20 cellular contexts compared by ENCODE assay signal in genomic region chr12:126389215-126389841, GRCh38.
A peak's percentile ranks its signal among the peaks of the same experiment; 100 is the strongest.
DNase-seq lines count a peak whose midpoint lies in the region; ATAC-seq and TF ChIP-seq lines count a peak whose summit lies in the region.
"Had no signal": no experiment of that assay in that cellular context is flagged by ENCODE, and none has a peak within 500 bp of the region (broad histone marks: within the 10 kb centered on the region; RNA-seq: fewer than 3 reads in every experiment).

No MANE protein-coding gene starts in this region.

- no peak for ATAC-seq in GM21447 (IDR thresholded peaks at IDR 0.05; ENCODE audit: unreplicated experiment)
- ATAC-seq in GM21528 (IDR thresholded peaks at IDR 0.05; ENCODE audit: low FRiP score, unreplicated experiment), result no peak
- ATAC-seq: activated T-helper 17 cell treated with anti-CD3 and anti-CD28 coated beads, Interleukin-2, amount 50 U/mL, for 72 hours; PC-3; stimulated activated effector memory CD8-positive, alpha-beta T cell treated with anti-CD3 and anti-CD28 coated beads, Interleukin-12 subunit alpha, Interleukin-12 subunit beta, amount 100 ng/mL, for 72 hours had no signal

- peak; percentile 84 for DNase-seq in AG10803 (ENCODE audit: low read depth)
- peak; percentile 21 for DNase-seq in M059J (ENCODE audit: low read depth)
- peak; percentile 75 for DNase-seq in astrocyte of the spinal cord (ENCODE audit: low read depth, low spot score)
- DNase-seq in nephron progenitor cell, result no peak
- DNase-seq in anterior cingulate cortex (lab: John Stamatoyannopoulos, UW), result no peak
- no peak for DNase-seq in cerebellar nuclear complex (lab: John Stamatoyannopoulos, UW)
- DNase-seq: activated CD4-positive, alpha-beta memory T cell treated with anti-CD3 and anti-CD28 coated beads for 36 hours; aorta; CD4-positive, alpha-beta T cell; H9; head of caudate nucleus; Karpas-422; NCI-H2227 treated with DMSO at 0.1 percent for 48 hours; PC-3; stimulated activated CD4-positive, alpha-beta T cell treated with anti-CD3 and anti-CD28 coated beads, Interleukin-4, amount 100 ng/mL, for 1 hour; uterus had no signal

- no peak for TF ChIP-seq CTCF in AG10803 (conservative IDR thresholded peaks at IDR 0.05; ENCODE audit: low read length)
- TF ChIP-seq CTCF in astrocyte of the spinal cord (IDR thresholded peaks at IDR 0.05; ENCODE audit: low read depth, low read length), result no peak
- TF ChIP-seq CTCF in nephron progenitor cell (IDR thresholded peaks at IDR 0.05), result no peak

- peaks cover 11% of the 10 kb centered on the region for H3K4me1 Mint-ChIP-seq in nephron progenitor cell
- H3K4me1 Mint-ChIP-seq: activated T-helper 17 cell treated with anti-CD3 and anti-CD28 coated beads, Interleukin-2, amount 50 U/mL, for 72 hours; stimulated activated effector memory CD8-positive, alpha-beta T cell treated with anti-CD3 and anti-CD28 coated beads, Interleukin-12 subunit alpha, Interleukin-12 subunit beta, amount 100 ng/mL, for 72 hours had no signal

- no peaks in the 10 kb centered on the region for H3K9me3 Mint-ChIP-seq in nephron progenitor cell
- H3K9me3 Mint-ChIP-seq: activated CD4-positive, alpha-beta memory T cell treated with anti-CD3 and anti-CD28 coated beads for 36 hours; CD4-positive, alpha-beta T cell; H9; stimulated activated effector memory CD8-positive, alpha-beta T cell treated with anti-CD3 and anti-CD28 coated beads, Interleukin-12 subunit alpha, Interleukin-12 subunit beta, amount 100 ng/mL, for 72 hours had no signal

- H3K4me3 ChIP-seq in AG10803 (ENCODE audit: low read length) (no peak overlapping the region), astrocyte of the spinal cord (ENCODE audit: low read depth, low read length) (no peak overlapping the region)
- H3K4me3 ChIP-seq: uterus had no signal

- in situ Hi-C loops in astrocyte of the spinal cord (cut with HindIII; ENCODE audit: low sequenced_read_pairs), result no loop called here

- H3K36me3 Mint-ChIP-seq in nephron progenitor cell (ENCODE audit: low read depth), result no peaks in the 10 kb centered on the region
- H3K36me3 Mint-ChIP-seq: activated CD4-positive, alpha-beta memory T cell treated with anti-CD3 and anti-CD28 coated beads for 36 hours; stimulated activated effector memory CD8-positive, alpha-beta T cell treated with anti-CD3 and anti-CD28 coated beads, Interleukin-12 subunit alpha, Interleukin-12 subunit beta, amount 100 ng/mL, for 72 hours had no signal

- no peaks in the 10 kb centered on the region for H3K27me3 Mint-ChIP-seq in nephron progenitor cell (ENCODE audit: low read depth, poor library complexity)
- H3K27me3 Mint-ChIP-seq: activated CD4-positive, alpha-beta memory T cell treated with anti-CD3 and anti-CD28 coated beads for 36 hours; CD4-positive, alpha-beta T cell had no signal

- no peak overlapping the region for H3K4me3 Mint-ChIP-seq in nephron progenitor cell
- H3K4me3 Mint-ChIP-seq: activated CD4-positive, alpha-beta memory T cell treated with anti-CD3 and anti-CD28 coated beads for 36 hours; activated T-helper 17 cell treated with anti-CD3 and anti-CD28 coated beads, Interleukin-2, amount 50 U/mL, for 72 hours; CD4-positive, alpha-beta T cell; H9; stimulated activated effector memory CD8-positive, alpha-beta T cell treated with anti-CD3 and anti-CD28 coated beads, Interleukin-12 subunit alpha, Interleukin-12 subunit beta, amount 100 ng/mL, for 72 hours had no signal

- H3K27ac Mint-ChIP-seq in nephron progenitor cell, result peak overlapping the region; percentile 78
- H3K27ac Mint-ChIP-seq: activated CD4-positive, alpha-beta memory T cell treated with anti-CD3 and anti-CD28 coated beads for 36 hours; activated T-helper 17 cell treated with anti-CD3 and anti-CD28 coated beads, Interleukin-2, amount 50 U/mL, for 72 hours; CD4-positive, alpha-beta T cell; H9; stimulated activated effector memory CD8-positive, alpha-beta T cell treated with anti-CD3 and anti-CD28 coated beads, Interleukin-12 subunit alpha, Interleukin-12 subunit beta, amount 100 ng/mL, for 72 hours had no signal

Comparison
In these comparisons a context has a peak if more than half of its experiments do, and no peak if none do; other contexts are left out.
1. DNase-seq: peak in AG10803 (single experiment), M059J (single experiment) and astrocyte of the spinal cord (single experiment); none in nephron progenitor cell (single experiment), anterior cingulate cortex (0 of 58) and cerebellar nuclear complex (0 of 2).